Comparison of ENCODE assay signal across 8 cellular contexts in genomic region chr2:114118088-114118487, GRCh38.
"Had no signal": no experiment of that assay in that cellular context is flagged by ENCODE, and none has a peak within 500 bp of the region (broad histone marks: within the 10 kb centered on the region; RNA-seq: fewer than 3 reads in every experiment).

No MANE protein-coding gene starts in this region.

- H3K4me1 ChIP-seq: HAP-1 had no signal

- H3K27ac ChIP-seq: GM23248, HL-60 had no signal

- H3K9ac ChIP-seq: GM23248 had no signal

- DNase-seq: GM23248, GOT3, H7, HFFc6, KG1 had no signal

- H3K36me3 ChIP-seq: HAP-1 had no signal

- H2AFZ ChIP-seq: GM23248 had no signal

- H3K9me3 ChIP-seq: HAP-1 had no signal

- ATAC-seq: HCT116 had no signal

- H3K4me3 ChIP-seq: GM23248, HAP-1 had no signal
